ENCODE assay signal across 8 cellular contexts in genomic region chr6:10719386-10720228, GRCh38. TPM values are rescaled to one million over a fixed set of nuclear protein-coding genes. Genes with fewer than 3 reads are reported as not detected.
DNase-seq lines count a peak whose midpoint lies in the region; ATAC-seq and TF ChIP-seq lines count a peak whose summit lies in the region.

No MANE protein-coding gene starts in this region.

- intact Hi-C loops in CD4-positive, alpha-beta T cell (cut with DNase I, micrococcal nuclease), result loop anchor here (1.0 to 2.0 kb wide), 3 partner anchors 15 to 28 kb away; partner anchors contain the start of genes C6orf52 (in 2 of the 2), PAK1IP1 (in 2 of the 2) and TMEM14B (in 1 of the 2)
- intact Hi-C loops in lower lobe of right lung (cut with DNase I) (no loop called here), transverse colon (cut with DNase I; ENCODE audit: low total_unique reads) (no loop called here)

- TF ChIP-seq POLR2A in transverse colon (IDR thresholded peaks at IDR 0.05), result no peak

- H3K4me3 ChIP-seq in astrocyte of the cerebellum (ENCODE audit: low read depth, low read length) (peak overlapping the region; percentile 40), lower lobe of right lung (peak overlapping the region; percentile 75), transverse colon (peak overlapping the region; percentile 6 to 62 (median 58))

- POLR2A ChIA-PET in CD4-positive, alpha-beta T cell (lab: Charles Lee), result interaction anchor here (0.6 to 6.2 kb wide), 10 partner anchors 8 to 191 kb away, joined by 3 to 82 read pairs (median 3); partner anchors contain the start of genes C6orf52, PAK1IP1 and TMEM14B

- H3K27ac ChIP-seq in CD4-positive, alpha-beta T cell (ENCODE audit: low read depth, low read length), result peak overlapping the region; percentile 66
- H3K27ac ChIP-seq in lower lobe of right lung (peak overlapping the region; percentile 90), transverse colon (peak overlapping the region; percentile 79 to 93 (median 88))

- CTCF ChIA-PET in CD4-positive, alpha-beta T cell (lab: Charles Lee), result interaction anchor here (0.6 to 1.1 kb wide), 2 partner anchors 27 to 58 kb away, joined by 3 read pairs; no protein-coding TSS in a partner anchor

- peak in 4 of 10 experiments; percentile 9 to 56 (median 35) for DNase-seq in CD4-positive, alpha-beta T cell
- DNase-seq in NCI-H748 (lab: John Stamatoyannopoulos, UW; ENCODE audit: unreplicated experiment), result peak; percentile 72
- no peak for DNase-seq in astrocyte of the cerebellum (ENCODE audit: low read depth)
- no peak for DNase-seq in lower lobe of right lung
- peak; percentile 16 for DNase-seq in transverse colon
- no peak for DNase-seq in mucosa of gallbladder (ENCODE audit: low spot score)
- DNase-seq in SK-N-DZ (ENCODE audit: low spot score), result no peak
- no peak for DNase-seq in HT-29 (ENCODE audit: low spot score)

- no peaks in the 10 kb centered on the region for H3K9me3 ChIP-seq in CD4-positive, alpha-beta T cell (ENCODE audit: control insufficient read depth, low read length)
- H3K9me3 ChIP-seq in lower lobe of right lung, result no peaks in the 10 kb centered on the region
- H3K9me3 ChIP-seq in transverse colon, result no peaks in the 10 kb centered on the region

- H3K36me3 Mint-ChIP-seq in CD4-positive, alpha-beta T cell (ENCODE audit: low read depth), result peaks cover 15% of the 10 kb centered on the region

- peak overlapping the region; percentile 92 for H3K27ac Mint-ChIP-seq in CD4-positive, alpha-beta T cell

- peak; percentile 47 for ATAC-seq in CD4-positive, alpha-beta T cell (ENCODE audit: poor library complexity)
- no peak for ATAC-seq in lower lobe of right lung

- H3K27me3 ChIP-seq in CD4-positive, alpha-beta T cell (ENCODE audit: control insufficient read depth, insufficient read depth, low read length), result no peaks in the 10 kb centered on the region
- no peaks in the 10 kb centered on the region for H3K27me3 ChIP-seq in lower lobe of right lung (ENCODE audit: low read depth)
- H3K27me3 ChIP-seq in transverse colon, result no peaks in the 10 kb centered on the region

- H3K4me1 ChIP-seq in lower lobe of right lung (peaks cover 19% of the 10 kb centered on the region), transverse colon (peaks cover 0 to 25% (median 16%) of the 10 kb centered on the region in 4 donors)

- peaks cover 54% of the 10 kb centered on the region for H3K4me1 Mint-ChIP-seq in CD4-positive, alpha-beta T cell (ENCODE audit: low read depth)

- peak overlapping the region; percentile 94 for H3K4me3 Mint-ChIP-seq in CD4-positive, alpha-beta T cell

- no peaks in the 10 kb centered on the region for H3K36me3 ChIP-seq in lower lobe of right lung
- H3K36me3 ChIP-seq in transverse colon, result no peaks in the 10 kb centered on the region

- no peak for TF ChIP-seq CTCF in CD4-positive, alpha-beta T cell (IDR thresholded peaks at IDR 0.05)
- TF ChIP-seq CTCF in astrocyte of the cerebellum (IDR thresholded peaks at IDR 0.05; ENCODE audit: low read depth, low read length, missing control alignments) (no peak), lower lobe of right lung (IDR thresholded peaks at IDR 0.05) (no peak), transverse colon (IDR thresholded peaks at IDR 0.05) (no peak)

- H3K27me3 Mint-ChIP-seq in CD4-positive, alpha-beta T cell, result no peaks in the 10 kb centered on the region

- TF ChIP-seq EP300 in transverse colon (IDR thresholded peaks at IDR 0.05; ENCODE audit: low read depth), result no peak

- peaks cover 8% of the 10 kb centered on the region for H3K9me3 Mint-ChIP-seq in CD4-positive, alpha-beta T cell

- 70 to 77% methylated on average over 3 to 12 of the region's 25 CpGs for WGBS in transverse colon (ENCODE audit: low coverage in 1 of 2), 2 donors

- in situ Hi-C loops in astrocyte of the cerebellum (cut with HindIII; ENCODE audit: low sequenced_read_pairs), result no loop called here
- in situ Hi-C loops in transverse colon (cut with MboI; ENCODE audit: low pct_ligation_motif_present in 1 of 4, low pct_unique_long_range_greater_than_20kb in 1 of 4, low sequenced_read_pairs in 3 of 4), result no loop called here

RNA-seq across cellular contexts. Expression of gene TMEM14C, which starts 3.3 kb away (rescaled TPM):
- 10 to 100 TPM; 14.4 to 14.6 TPM for total RNA-seq in CD4-positive, alpha-beta T cell
- total RNA-seq in lower lobe of right lung (81.9 TPM), transverse colon (100 to 1,000 TPM in 1 of 4 donors, 10 to 100 TPM in 2, 1 to 10 TPM in 1; 9.7 to 125 (median 60.0) TPM), mucosa of gallbladder (111 TPM)
- polyA plus RNA-seq in SK-N-DZ (2014; cell fraction: cytosol; rRNA removed), result 240 and 244 TPM in 2 replicates
- polyA plus RNA-seq in SK-N-DZ (2014; cell fraction: nucleus; rRNA removed), result 96.7 and 152 TPM in 2 replicates
- 63.5 and 72.4 TPM in 2 replicates for total RNA-seq in HT-29 (2014; rRNA removed; shearing (Covaris generic))

RNA-seq across cellular contexts. Expression of gene PAK1IP1, which starts 24.8 kb away (rescaled TPM):
- 1 to 10 TPM; 4.1 to 5.8 TPM for total RNA-seq in CD4-positive, alpha-beta T cell
- 9.5 TPM for total RNA-seq in lower lobe of right lung
- 1 to 10 TPM; 5.6 to 6.4 (median 6.0) TPM for total RNA-seq in transverse colon
- total RNA-seq in mucosa of gallbladder, result 7.3 TPM
- polyA plus RNA-seq in SK-N-DZ (2014; cell fraction: cytosol; rRNA removed), result 42.8 and 50.6 TPM in 2 replicates
- 27.8 and 31.8 TPM in 2 replicates for polyA plus RNA-seq in SK-N-DZ (2014; cell fraction: nucleus; rRNA removed)
- 12.2 and 16.7 TPM in 2 replicates for total RNA-seq in HT-29 (2014; rRNA removed; shearing (Covaris generic))

RNA-seq across cellular contexts. Expression of gene C6orf52, which starts 25.2 kb away (rescaled TPM):
- not detected for total RNA-seq in CD4-positive, alpha-beta T cell
- total RNA-seq in lower lobe of right lung (1.3 TPM), transverse colon (not detected), mucosa of gallbladder (0.69 TPM)
- polyA plus RNA-seq in SK-N-DZ (2014; cell fraction: cytosol; rRNA removed), result not detected in 2 replicates
- polyA plus RNA-seq in SK-N-DZ (2014; cell fraction: nucleus; rRNA removed), result 1.1 TPM in 1 of 2 replicates, not detected in the other
- not detected in 2 replicates for total RNA-seq in HT-29 (2014; rRNA removed; shearing (Covaris generic))

RNA-seq across cellular contexts. Expression of gene TMEM14B, which starts 28.0 kb away (rescaled TPM):
- 10 to 100 TPM; 41.8 to 44.1 TPM for total RNA-seq in CD4-positive, alpha-beta T cell
- 61.0 TPM for total RNA-seq in lower lobe of right lung
- 10 to 100 TPM; 16.5 to 57.9 (median 48.7) TPM for total RNA-seq in transverse colon
- total RNA-seq in mucosa of gallbladder, result 72.5 TPM
- polyA plus RNA-seq in SK-N-DZ (2014; cell fraction: cytosol; rRNA removed), result 161 TPM in 2 replicates
- 81.1 and 113 TPM in 2 replicates for polyA plus RNA-seq in SK-N-DZ (2014; cell fraction: nucleus; rRNA removed)
- total RNA-seq in HT-29 (2014; rRNA removed; shearing (Covaris generic)), result 95.8 and 97.9 TPM in 2 replicates

Comparison
In these comparisons a context has a peak if more than half of its experiments do, and no peak if none do; other contexts are left out.
1. DNase-seq: peak in NCI-H748 (single experiment) and transverse colon (single experiment); none in astrocyte of the cerebellum (single experiment), lower lobe of right lung (single experiment), mucosa of gallbladder (single experiment), SK-N-DZ (single experiment) and HT-29 (single experiment).
2. intact Hi-C loops: an anchor here in CD4-positive, alpha-beta T cell (1.0 to 2.0 kb wide); none called in lower lobe of right lung and transverse colon.
3. Peak in every context shown above with its lines, with median percentiles within 50 percentile points of each other: H3K27ac ChIP-seq and H3K4me3 ChIP-seq.